Comparison of ENCODE assay signal across 24 cellular contexts in the genomic region with DNA sequence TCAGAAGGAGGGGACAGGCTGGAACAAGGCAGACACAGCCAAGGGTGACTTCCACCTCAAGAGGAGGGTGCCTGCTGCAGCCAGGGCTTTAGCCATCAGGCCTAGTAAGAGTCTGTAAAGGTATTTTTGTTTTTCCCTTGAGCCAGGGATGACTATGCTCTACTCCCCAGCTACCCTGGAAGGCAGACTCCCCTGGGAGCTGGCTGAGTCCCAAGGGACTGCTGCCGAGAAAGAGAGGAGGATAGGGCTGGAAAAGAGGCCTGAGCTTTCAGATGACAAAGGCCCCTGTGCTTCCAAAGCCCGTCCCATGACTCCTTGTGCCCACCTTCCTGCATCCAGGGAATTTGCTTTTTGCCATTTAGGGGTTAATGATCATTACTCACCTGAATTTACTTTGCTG.
DNase-seq lines count a peak whose midpoint lies in the region; FAIRE-seq and TF ChIP-seq lines count a peak whose summit lies in the region.
"Had no signal": no experiment of that assay in that cellular context is flagged by ENCODE, and none has a peak within 500 bp of the region (broad histone marks: within the 10 kb centered on the region; RNA-seq: fewer than 3 reads in every experiment).

No MANE protein-coding gene starts in this region.

- H3K4me3 ChIP-seq in WERI-Rb-1 (ENCODE audit: low read depth, low read length) = no peak overlapping the region
- H3K4me3 ChIP-seq: GM12878 had no signal

- no peaks in the 10 kb centered on the region for H3K27me3 ChIP-seq in WERI-Rb-1 (ENCODE audit: insufficient read depth, low read depth, severe bottlenecking)

- H3K36me3 ChIP-seq in WERI-Rb-1 = peaks cover 94% of the 10 kb centered on the region

- TF ChIP-seq CTCF in WERI-Rb-1 (IDR thresholded peaks at IDR 0.05; ENCODE audit: low read depth, low read length) = no peak

- FAIRE-seq in H54 (lab: Jason Lieb, UNC) = no peak
- FAIRE-seq in urothelium cell line (lab: Jason Lieb, UNC) = peak; percentile 44
- FAIRE-seq: A204.1, D721Med, GM12878 had no signal

- no peak for TF ChIP-seq POLR2A in H54 (IDR thresholded peaks at IDR 0.05; ENCODE audit: low read depth, low read length)

- H3K27ac ChIP-seq in WERI-Rb-1 = no peak overlapping the region
- H3K27ac ChIP-seq: 22Rv1 had no signal

- no peaks in the 10 kb centered on the region for H3K9me3 ChIP-seq in WERI-Rb-1 (ENCODE audit: severe bottlenecking)
- H3K9me3 ChIP-seq: Caco-2 had no signal

- DNase-seq in NCI-H82 (lab: John Stamatoyannopoulos, UW) = peak; percentile 19
- DNase-seq in NCI-H82 treated with DMSO at 0.1 percent for 48 hours (lab: John Stamatoyannopoulos, UW; ENCODE audit: unreplicated experiment) = no peak
- DNase-seq in H54 (ENCODE audit: insufficient read length, low spot score) = peak; percentile 40
- peak; percentile 13 for DNase-seq in NCI-H69 (lab: John Stamatoyannopoulos, UW)
- no peak for DNase-seq in urothelium cell line (ENCODE audit: low spot score)
- DNase-seq in WERI-Rb-1 = no peak
- no peak for DNase-seq in ecto neural progenitor cell (ENCODE audit: low spot score)
- DNase-seq in stimulated activated CD4-positive, alpha-beta T cell treated with anti-CD3 and anti-CD28 coated beads, Interleukin-4, amount 100 ng/mL, for 24 hours = no peak
- DNase-seq: ACHN; AML-193; C1 segment of cervical spinal cord; Caco-2; CD4-positive, alpha-beta memory T cell; DMS 273 treated with DMSO at 0.1 percent for 48 hours; DMS79; EL; GDM1; GOT3; H7; HCEC 1CT had no signal

Comparison
In these comparisons a context has a peak if more than half of its experiments do, and no peak if none do; other contexts are left out.
1. DNase-seq: peak in NCI-H82 (single experiment), H54 (single experiment) and NCI-H69 (single experiment); none in NCI-H82 treated with DMSO at 0.1 percent for 48 hours (single experiment), urothelium cell line (single experiment), WERI-Rb-1 (single experiment), ecto neural progenitor cell (single experiment) and stimulated activated CD4-positive, alpha-beta T cell treated with anti-CD3 and anti-CD28 coated beads, Interleukin-4, amount 100 ng/mL, for 24 hours (single experiment).